Comparison of ENCODE assay signal across 15 cellular contexts in the genomic region with DNA sequence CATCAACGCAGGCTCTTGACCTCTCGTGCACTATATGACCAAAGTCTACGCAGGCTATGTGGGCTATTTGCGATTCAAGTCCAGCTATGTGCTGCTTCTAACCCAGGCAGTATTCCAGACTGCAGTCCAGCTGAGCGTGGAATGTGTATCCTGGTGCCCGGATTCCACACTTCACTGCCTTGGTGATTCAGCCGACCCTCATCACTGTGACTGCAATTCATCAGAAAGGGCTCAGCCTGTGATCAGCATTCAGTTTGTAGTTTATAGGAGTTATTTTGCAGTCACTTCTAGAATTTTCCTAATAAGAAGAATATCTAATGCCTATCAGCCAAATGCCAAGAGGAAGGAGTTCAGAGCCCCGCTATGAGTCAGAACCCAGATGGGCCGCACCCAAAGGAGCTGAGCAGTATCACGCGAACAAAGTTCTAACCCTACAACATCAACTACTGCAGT.
DNase-seq lines count a peak whose midpoint lies in the region; ATAC-seq and TF ChIP-seq lines count a peak whose summit lies in the region.
"Had no signal": no experiment of that assay in that cellular context is flagged by ENCODE, and none has a peak within 500 bp of the region (broad histone marks: within the 10 kb centered on the region; RNA-seq: fewer than 3 reads in every experiment).

No MANE protein-coding gene starts in this region.

- H3K27ac Mint-ChIP-seq in Calu3 (ENCODE audit: unreplicated experiment): no peak overlapping the region
- H3K27ac Mint-ChIP-seq in stimulated activated effector memory CD8-positive, alpha-beta T cell treated with anti-CD3 and anti-CD28 coated beads, Interleukin-12 subunit alpha, Interleukin-12 subunit beta, amount 100 ng/mL, for 72 hours: no peak overlapping the region
- H3K27ac Mint-ChIP-seq: activated naive CD8-positive, alpha-beta T cell treated with anti-CD3 and anti-CD28 coated beads, Interleukin-2, amount 10 ng/mL, durations not matched to agents 7 days and 5 days; immature natural killer cell; T-helper 17 cell had no signal

- H3K27me3 Mint-ChIP-seq in Calu3 (ENCODE audit: unreplicated experiment): peaks cover 7% of the 10 kb centered on the region

- H4K20me1 ChIP-seq in PC-3 (ENCODE audit: low read length): no peaks in the 10 kb centered on the region

- no peak overlapping the region for H3K4me2 ChIP-seq in PC-3 (ENCODE audit: low read length)

- TF ChIP-seq CTCF in Calu3 (IDR thresholded peaks at IDR 0.05; ENCODE audit: unreplicated experiment): no peak
- TF ChIP-seq CTCF in PC-3 (conservative IDR thresholded peaks at IDR 0.05; ENCODE audit: low read depth, low read length): no peak
- TF ChIP-seq CTCF in omental fat pad (IDR thresholded peaks at IDR 0.05): no peak
- no peak for TF ChIP-seq CTCF in GM10266 (IDR thresholded peaks at IDR 0.05; ENCODE audit: control insufficient read depth, insufficient read depth, low read depth, missing control alignments)

- H3K36me3 Mint-ChIP-seq in Calu3 (ENCODE audit: insufficient read depth, unreplicated experiment): no peaks in the 10 kb centered on the region
- H3K36me3 Mint-ChIP-seq in stimulated activated effector memory CD8-positive, alpha-beta T cell treated with anti-CD3 and anti-CD28 coated beads, Interleukin-12 subunit alpha, Interleukin-12 subunit beta, amount 100 ng/mL, for 72 hours: no peaks in the 10 kb centered on the region
- H3K36me3 Mint-ChIP-seq: activated naive CD8-positive, alpha-beta T cell treated with anti-CD3 and anti-CD28 coated beads, Interleukin-2, amount 10 ng/mL, durations not matched to agents 7 days and 5 days; immature natural killer cell had no signal

- H3K36me3 ChIP-seq in PC-3 (ENCODE audit: low read depth, low read length): no peaks in the 10 kb centered on the region

- DNase-seq in Calu3: peak; percentile 53
- peak; percentile 49 for DNase-seq in PC-3
- DNase-seq in omental fat pad (ENCODE audit: low spot score): no peak
- DNase-seq in NCI-H748 treated with DMSO at 0.1 percent for 48 hours (lab: John Stamatoyannopoulos, UW): no peak
- no peak for DNase-seq in stimulated activated naive CD8-positive, alpha-beta T cell treated with anti-CD3 and anti-CD28 coated beads, Interleukin-15, Interleukin-2, amounts not matched to agents 100 U/mL and 50 U/mL, for 24 hours
- DNase-seq in stimulated activated effector memory CD8-positive, alpha-beta T cell treated with anti-CD3 and anti-CD28 coated beads, Interleukin-12 subunit alpha, Interleukin-12 subunit beta, amount 100 ng/mL, for 72 hours (ENCODE audit: low spot score in 2 of 2): no peak
- DNase-seq in GM10266 (ENCODE audit: extremely low spot score): no peak
- DNase-seq: activated CD8-positive, alpha-beta memory T cell treated with anti-CD3 and anti-CD28 coated beads for 24 hours; activated naive CD8-positive, alpha-beta T cell treated with anti-CD3 and anti-CD28 coated beads, Interleukin-2, amount 10 ng/mL, durations not matched to agents 7 days and 5 days; immature natural killer cell; NCI-H187; T-helper 17 cell; testis had no signal

- no peaks in the 10 kb centered on the region for H3K9me2 ChIP-seq in PC-3 (replicated peaks; ENCODE audit: low read length)

- H3K27ac ChIP-seq in PC-3 (ENCODE audit: low read length): no peak overlapping the region
- H3K27ac ChIP-seq: testis had no signal

- no peak overlapping the region for H3K9ac ChIP-seq in PC-3 (ENCODE audit: low read length)

- H3K9me3 Mint-ChIP-seq in Calu3 (ENCODE audit: low read depth, unreplicated experiment): no peaks in the 10 kb centered on the region
- no peaks in the 10 kb centered on the region for H3K9me3 Mint-ChIP-seq in stimulated activated effector memory CD8-positive, alpha-beta T cell treated with anti-CD3 and anti-CD28 coated beads, Interleukin-12 subunit alpha, Interleukin-12 subunit beta, amount 100 ng/mL, for 72 hours
- H3K9me3 Mint-ChIP-seq: activated naive CD8-positive, alpha-beta T cell treated with anti-CD3 and anti-CD28 coated beads, Interleukin-2, amount 10 ng/mL, durations not matched to agents 7 days and 5 days; immature natural killer cell had no signal

- H3K27me3 ChIP-seq in PC-3 (ENCODE audit: low read length): no peaks in the 10 kb centered on the region
- H3K27me3 ChIP-seq: testis had no signal

- H3K79me2 ChIP-seq in PC-3 (ENCODE audit: low read length): no peaks in the 10 kb centered on the region

- H3F3A ChIP-seq in PC-3 (ENCODE audit: low read length, unreplicated experiment): no peaks in the 10 kb centered on the region

- intact Hi-C loops in Calu3 (cut with micrococcal nuclease; ENCODE audit: unreplicated experiment): no loop called here
- intact Hi-C loops in PC-3 (cut with micrococcal nuclease): no loop called here

- POLR2A ChIA-PET in PC-3 (lab: Charles Lee; ENCODE audit: unreplicated experiment): no interaction called here

- CTCF ChIA-PET in Calu3 (lab: Charles Lee) (interaction anchor here (0.6 to 1.8 kb wide), 6 partner anchors 10 to 573 kb away, joined by 3 to 8 read pairs (median 4); no protein-coding TSS in a partner anchor), PC-3 (lab: Charles Lee) (interaction anchor here (0.6 to 1.1 kb wide), 2 partner anchors 11 to 416 kb away, joined by 3 to 8 read pairs; no protein-coding TSS in a partner anchor)

- H3K9me3 ChIP-seq in PC-3 (ENCODE audit: low read length): no peaks in the 10 kb centered on the region
- H3K9me3 ChIP-seq: testis had no signal

- no peak overlapping the region for H3K4me3 ChIP-seq in PC-3 (ENCODE audit: low read length)
- H3K4me3 ChIP-seq: GM12878, testis had no signal

- BruUV-seq in Calu3 (replicated peaks; lab: Mats Ljungman, UMichigan): no TSS peak
- BruUV-seq in PC-3 (replicated peaks; lab: Mats Ljungman, UMichigan): no TSS peak

- H3K4me1 ChIP-seq in PC-3 (ENCODE audit: insufficient read depth, low read length): peaks cover 26% of the 10 kb centered on the region

- peak; percentile 88 for ATAC-seq in PC-3
- ATAC-seq in esophagus mucosa: peak; percentile 89
- peak; percentile 69 for ATAC-seq in omental fat pad (ENCODE audit: low FRiP score)
- ATAC-seq in stimulated activated naive CD8-positive, alpha-beta T cell treated with anti-CD3 and anti-CD28 coated beads, Interleukin-15, Interleukin-2, amounts not matched to agents 100 U/mL and 50 U/mL, for 24 hours: no peak
- ATAC-seq in stimulated activated effector memory CD8-positive, alpha-beta T cell treated with anti-CD3 and anti-CD28 coated beads, Interleukin-12 subunit alpha, Interleukin-12 subunit beta, amount 100 ng/mL, for 72 hours: no peak
- ATAC-seq: GM12878, T-helper 17 cell had no signal

- H2AFZ ChIP-seq in PC-3 (ENCODE audit: low read length): no peak overlapping the region

- peaks cover 9% of the 10 kb centered on the region for H3K4me1 Mint-ChIP-seq in Calu3 (ENCODE audit: low read depth, unreplicated experiment)
- H3K4me1 Mint-ChIP-seq in stimulated activated effector memory CD8-positive, alpha-beta T cell treated with anti-CD3 and anti-CD28 coated beads, Interleukin-12 subunit alpha, Interleukin-12 subunit beta, amount 100 ng/mL, for 72 hours: peaks cover 5% of the 10 kb centered on the region
- H3K4me1 Mint-ChIP-seq: activated naive CD8-positive, alpha-beta T cell treated with anti-CD3 and anti-CD28 coated beads, Interleukin-2, amount 10 ng/mL, durations not matched to agents 7 days and 5 days; T-helper 17 cell had no signal

- no peak overlapping the region for H3K4me3 Mint-ChIP-seq in Calu3 (ENCODE audit: low read depth, unreplicated experiment)
- no peak overlapping the region for H3K4me3 Mint-ChIP-seq in stimulated activated effector memory CD8-positive, alpha-beta T cell treated with anti-CD3 and anti-CD28 coated beads, Interleukin-12 subunit alpha, Interleukin-12 subunit beta, amount 100 ng/mL, for 72 hours
- H3K4me3 Mint-ChIP-seq: activated naive CD8-positive, alpha-beta T cell treated with anti-CD3 and anti-CD28 coated beads, Interleukin-2, amount 10 ng/mL, durations not matched to agents 7 days and 5 days; immature natural killer cell; T-helper 17 cell had no signal

Comparison
In these comparisons a context has a peak if more than half of its experiments do, and no peak if none do; other contexts are left out.
1. DNase-seq: peak in Calu3 (single experiment) and PC-3 (single experiment); none in omental fat pad (single experiment), NCI-H748 treated with DMSO at 0.1 percent for 48 hours (single experiment), stimulated activated naive CD8-positive, alpha-beta T cell treated with anti-CD3 and anti-CD28 coated beads, Interleukin-15, Interleukin-2, amounts not matched to agents 100 U/mL and 50 U/mL, for 24 hours (single experiment), stimulated activated effector memory CD8-positive, alpha-beta T cell treated with anti-CD3 and anti-CD28 coated beads, Interleukin-12 subunit alpha, Interleukin-12 subunit beta, amount 100 ng/mL, for 72 hours (0 of 2) and GM10266 (single experiment).
2. ATAC-seq: peak in PC-3 (single experiment), esophagus mucosa (single experiment) and omental fat pad (single experiment); none in stimulated activated naive CD8-positive, alpha-beta T cell treated with anti-CD3 and anti-CD28 coated beads, Interleukin-15, Interleukin-2, amounts not matched to agents 100 U/mL and 50 U/mL, for 24 hours (single experiment) and stimulated activated effector memory CD8-positive, alpha-beta T cell treated with anti-CD3 and anti-CD28 coated beads, Interleukin-12 subunit alpha, Interleukin-12 subunit beta, amount 100 ng/mL, for 72 hours (single experiment).